2 cellular contexts compared by ENCODE assay signal in the genomic region with DNA sequence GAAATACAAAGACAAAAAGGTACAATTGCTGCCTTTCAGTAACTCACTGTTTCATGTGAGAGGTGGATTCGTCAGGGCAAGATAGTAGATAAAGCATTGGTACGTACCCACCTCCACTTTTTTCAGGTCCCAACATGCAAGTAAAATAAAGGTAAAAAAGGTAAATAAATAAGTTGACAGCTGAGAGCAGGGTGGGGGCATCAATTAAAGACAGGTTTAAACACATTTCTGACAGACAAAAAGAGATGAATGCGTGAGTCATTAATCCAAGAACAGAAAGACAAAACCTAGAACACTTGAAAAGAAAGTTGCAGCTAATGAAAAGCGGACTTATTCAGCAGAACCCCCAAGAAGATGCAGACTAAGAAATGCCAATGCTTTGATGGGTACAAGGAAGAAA.
TF ChIP-seq lines count a peak whose summit lies in the region.

No MANE protein-coding gene starts in this region.

TF ChIP-seq in SK-N-SH, 30 proteins besides CTCF, POLR2A, EP300 and RAD21 (continued from another document):
- no peak for TF ChIP-seq GATA2 (CRISPR knock-in tag; IDR thresholded peaks at IDR 0.05)
- no peak for TF ChIP-seq SIN3A (IDR thresholded peaks at IDR 0.05; ENCODE audit: borderline replicate concordance, low read depth, low read length)
- no peak for TF ChIP-seq GABPA (IDR thresholded peaks at IDR 0.05; ENCODE audit: low read depth)
TF ChIP-seq in SK-N-SH: peak in this region for 0.

TF ChIP-seq in SK-N-SH treated with all-trans-retinoic acid at 6 μM for 48 hours, 23 proteins besides CTCF, POLR2A, EP300 and RAD21 (continued from another document):
- TF ChIP-seq TSHZ2 (CRISPR knock-in tag; IDR thresholded peaks at IDR 0.05): no peak
- TF ChIP-seq SNAI2 (CRISPR knock-in tag; IDR thresholded peaks at IDR 0.05): no peak
- no peak for TF ChIP-seq ZNF565 (CRISPR knock-in tag; conservative IDR thresholded peaks at IDR 0.05; ENCODE audit: low read depth)
- TF ChIP-seq CSRNP3 (CRISPR knock-in tag; IDR thresholded peaks at IDR 0.05): no peak
- TF ChIP-seq TCF4 (CRISPR knock-in tag; IDR thresholded peaks at IDR 0.05; ENCODE audit: borderline replicate concordance): no peak
- no peak for TF ChIP-seq ZNF70 (CRISPR knock-in tag; IDR thresholded peaks at IDR 0.05)
- no peak for TF ChIP-seq ARNTL (CRISPR knock-in tag; IDR thresholded peaks at IDR 0.05; ENCODE audit: borderline replicate concordance, low read depth)
